1 cellular context compared by ENCODE assay signal in the genomic region with DNA sequence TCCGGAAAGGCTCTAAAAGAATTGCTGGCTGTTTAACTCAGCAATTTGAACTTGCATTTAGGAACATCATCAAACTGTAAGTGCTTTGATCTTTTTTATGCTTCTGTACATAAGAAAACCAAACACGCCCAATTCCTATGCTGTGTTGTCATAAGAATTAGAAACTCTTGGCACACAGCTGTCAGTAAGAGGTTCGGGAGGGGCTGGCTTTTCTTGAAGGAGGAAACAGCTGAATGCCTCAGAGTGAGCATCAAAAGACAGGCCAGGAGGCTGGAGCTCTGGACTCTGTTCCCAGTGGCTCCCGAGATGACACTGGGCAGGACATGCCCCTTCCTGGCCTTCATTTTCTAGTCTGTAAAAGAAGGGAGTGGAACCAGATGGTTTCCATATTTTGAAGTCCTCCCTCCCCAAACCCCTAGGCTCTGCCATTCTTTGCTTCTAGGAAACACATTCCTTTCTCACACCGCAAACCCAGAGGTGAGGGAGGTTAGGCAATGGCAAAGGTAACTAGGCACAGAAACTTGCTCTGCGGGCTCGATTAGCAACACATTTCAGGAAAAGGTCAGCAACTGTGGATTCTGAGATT.
A peak's percentile ranks its signal among the peaks of the same experiment; 100 is the strongest.
TF ChIP-seq lines count a peak whose summit lies in the region.

No MANE protein-coding gene starts in this region.

TF ChIP-seq in HepG2, 621 proteins besides CTCF, POLR2A, EP300 and RAD21 (continued from another document and continues in another):
- TF ChIP-seq, protein P1, sequence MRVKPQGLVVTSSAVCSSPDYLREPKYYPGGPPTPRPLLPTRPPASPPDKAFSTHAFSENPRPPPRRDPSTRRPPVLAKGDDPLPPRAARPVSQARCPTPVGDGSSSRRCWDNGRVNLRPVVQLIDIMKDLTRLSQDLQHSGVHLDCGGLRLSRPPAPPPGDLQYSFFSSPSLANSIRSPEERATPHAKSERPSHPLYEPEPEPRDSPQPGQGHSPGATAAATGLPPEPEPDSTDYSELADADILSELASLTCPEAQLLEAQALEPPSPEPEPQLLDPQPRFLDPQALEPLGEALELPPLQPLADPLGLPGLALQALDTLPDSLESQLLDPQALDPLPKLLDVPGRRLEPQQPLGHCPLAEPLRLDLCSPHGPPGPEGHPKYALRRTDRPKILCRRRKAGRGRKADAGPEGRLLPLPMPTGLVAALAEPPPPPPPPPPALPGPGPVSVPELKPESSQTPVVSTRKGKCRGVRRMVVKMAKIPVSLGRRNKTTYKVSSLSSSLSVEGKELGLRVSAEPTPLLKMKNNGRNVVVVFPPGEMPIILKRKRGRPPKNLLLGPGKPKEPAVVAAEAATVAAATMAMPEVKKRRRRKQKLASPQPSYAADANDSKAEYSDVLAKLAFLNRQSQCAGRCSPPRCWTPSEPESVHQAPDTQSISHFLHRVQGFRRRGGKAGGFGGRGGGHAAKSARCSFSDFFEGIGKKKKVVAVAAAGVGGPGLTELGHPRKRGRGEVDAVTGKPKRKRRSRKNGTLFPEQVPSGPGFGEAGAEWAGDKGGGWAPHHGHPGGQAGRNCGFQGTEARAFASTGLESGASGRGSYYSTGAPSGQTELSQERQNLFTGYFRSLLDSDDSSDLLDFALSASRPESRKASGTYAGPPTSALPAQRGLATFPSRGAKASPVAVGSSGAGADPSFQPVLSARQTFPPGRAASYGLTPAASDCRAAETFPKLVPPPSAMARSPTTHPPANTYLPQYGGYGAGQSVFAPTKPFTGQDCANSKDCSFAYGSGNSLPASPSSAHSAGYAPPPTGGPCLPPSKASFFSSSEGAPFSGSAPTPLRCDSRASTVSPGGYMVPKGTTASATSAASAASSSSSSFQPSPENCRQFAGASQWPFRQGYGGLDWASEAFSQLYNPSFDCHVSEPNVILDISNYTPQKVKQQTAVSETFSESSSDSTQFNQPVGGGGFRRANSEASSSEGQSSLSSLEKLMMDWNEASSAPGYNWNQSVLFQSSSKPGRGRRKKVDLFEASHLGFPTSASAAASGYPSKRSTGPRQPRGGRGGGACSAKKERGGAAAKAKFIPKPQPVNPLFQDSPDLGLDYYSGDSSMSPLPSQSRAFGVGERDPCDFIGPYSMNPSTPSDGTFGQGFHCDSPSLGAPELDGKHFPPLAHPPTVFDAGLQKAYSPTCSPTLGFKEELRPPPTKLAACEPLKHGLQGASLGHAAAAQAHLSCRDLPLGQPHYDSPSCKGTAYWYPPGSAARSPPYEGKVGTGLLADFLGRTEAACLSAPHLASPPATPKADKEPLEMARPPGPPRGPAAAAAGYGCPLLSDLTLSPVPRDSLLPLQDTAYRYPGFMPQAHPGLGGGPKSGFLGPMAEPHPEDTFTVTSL (CRISPR knock-in tag; IDR thresholded peaks at IDR 0.05; ENCODE audit: borderline replicate concordance), result no peak
- TF ChIP-seq, protein P2, sequence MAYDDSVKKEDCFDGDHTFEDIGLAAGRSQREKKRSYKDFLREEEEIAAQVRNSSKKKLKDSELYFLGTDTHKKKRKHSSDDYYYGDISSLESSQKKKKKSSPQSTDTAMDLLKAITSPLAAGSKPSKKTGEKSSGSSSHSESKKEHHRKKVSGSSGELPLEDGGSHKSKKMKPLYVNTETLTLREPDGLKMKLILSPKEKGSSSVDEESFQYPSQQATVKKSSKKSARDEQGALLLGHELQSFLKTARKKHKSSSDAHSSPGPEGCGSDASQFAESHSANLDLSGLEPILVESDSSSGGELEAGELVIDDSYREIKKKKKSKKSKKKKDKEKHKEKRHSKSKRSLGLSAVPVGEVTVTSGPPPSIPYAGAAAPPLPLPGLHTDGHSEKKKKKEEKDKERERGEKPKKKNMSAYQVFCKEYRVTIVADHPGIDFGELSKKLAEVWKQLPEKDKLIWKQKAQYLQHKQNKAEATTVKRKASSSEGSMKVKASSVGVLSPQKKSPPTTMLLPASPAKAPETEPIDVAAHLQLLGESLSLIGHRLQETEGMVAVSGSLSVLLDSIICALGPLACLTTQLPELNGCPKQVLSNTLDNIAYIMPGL (CRISPR knock-in tag; IDR thresholded peaks at IDR 0.05; ENCODE audit: borderline replicate concordance in 1 of 2, low read depth in 1 of 2), result no peak
- TF ChIP-seq, protein P3, sequence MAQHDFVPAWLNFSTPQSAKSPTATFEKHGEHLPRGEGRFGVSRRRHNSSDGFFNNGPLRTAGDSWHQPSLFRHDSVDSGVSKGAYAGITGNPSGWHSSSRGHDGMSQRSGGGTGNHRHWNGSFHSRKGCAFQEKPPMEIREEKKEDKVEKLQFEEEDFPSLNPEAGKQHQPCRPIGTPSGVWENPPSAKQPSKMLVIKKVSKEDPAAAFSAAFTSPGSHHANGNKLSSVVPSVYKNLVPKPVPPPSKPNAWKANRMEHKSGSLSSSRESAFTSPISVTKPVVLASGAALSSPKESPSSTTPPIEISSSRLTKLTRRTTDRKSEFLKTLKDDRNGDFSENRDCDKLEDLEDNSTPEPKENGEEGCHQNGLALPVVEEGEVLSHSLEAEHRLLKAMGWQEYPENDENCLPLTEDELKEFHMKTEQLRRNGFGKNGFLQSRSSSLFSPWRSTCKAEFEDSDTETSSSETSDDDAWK (CRISPR knock-in tag; IDR thresholded peaks at IDR 0.05), result no peak
- TF ChIP-seq HDAC2 (CRISPR knock-in tag; IDR thresholded peaks at IDR 0.05), result no peak
- TF ChIP-seq NCOA2 (CRISPR knock-in tag; IDR thresholded peaks at IDR 0.05), result peak; percentile 56; the same call in 1 of the 2 replicates
- TF ChIP-seq PITX1 (CRISPR knock-in tag; IDR thresholded peaks at IDR 0.05), result peak; percentile 68; the same call in 1 of the 2 replicates
- TF ChIP-seq ZNF550 (CRISPR knock-in tag; IDR thresholded peaks at IDR 0.05; ENCODE audit: borderline replicate concordance), result no peak
- TF ChIP-seq, protein P4, sequence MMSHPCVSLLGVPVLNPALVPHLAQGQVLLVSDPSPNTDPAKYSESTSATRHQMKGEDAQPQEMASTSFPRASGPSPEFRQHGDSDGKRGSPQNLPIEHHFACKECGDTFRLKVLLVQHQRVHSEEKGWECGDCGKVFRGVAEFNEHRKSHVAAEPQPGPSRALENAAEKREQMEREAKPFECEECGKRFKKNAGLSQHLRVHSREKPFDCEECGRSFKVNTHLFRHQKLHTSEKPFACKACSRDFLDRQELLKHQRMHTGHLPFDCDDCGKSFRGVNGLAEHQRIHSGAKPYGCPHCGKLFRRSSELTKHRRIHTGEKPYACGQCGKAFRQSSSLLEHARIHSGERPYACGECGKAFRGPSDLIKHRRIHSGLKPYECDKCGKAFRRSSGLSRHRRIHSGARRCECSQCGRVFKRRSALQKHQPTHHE (CRISPR knock-in tag; IDR thresholded peaks at IDR 0.05; ENCODE audit: borderline replicate concordance), result no peak
- TF ChIP-seq MLLT10 (CRISPR knock-in tag; IDR thresholded peaks at IDR 0.05), result no peak
- TF ChIP-seq, protein P5, sequence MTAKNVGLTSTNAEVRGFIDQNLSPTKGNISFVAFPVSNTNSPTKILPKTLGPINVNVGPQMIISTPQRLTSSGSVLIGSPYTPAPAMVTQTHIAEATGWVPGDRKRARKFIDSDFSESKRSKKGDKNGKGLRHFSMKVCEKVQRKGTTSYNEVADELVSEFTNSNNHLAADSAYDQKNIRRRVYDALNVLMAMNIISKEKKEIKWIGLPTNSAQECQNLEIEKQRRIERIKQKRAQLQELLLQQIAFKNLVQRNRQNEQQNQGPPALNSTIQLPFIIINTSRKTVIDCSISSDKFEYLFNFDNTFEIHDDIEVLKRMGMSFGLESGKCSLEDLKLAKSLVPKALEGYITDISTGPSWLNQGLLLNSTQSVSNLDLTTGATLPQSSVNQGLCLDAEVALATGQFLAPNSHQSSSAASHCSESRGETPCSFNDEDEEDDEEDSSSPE (CRISPR knock-in tag; IDR thresholded peaks at IDR 0.05), result no peak
- no peak for TF ChIP-seq ZNF749 (CRISPR knock-in tag; IDR thresholded peaks at IDR 0.05; ENCODE audit: borderline replicate concordance)
- no peak for TF ChIP-seq ZNF567 (CRISPR knock-in tag; IDR thresholded peaks at IDR 0.05; ENCODE audit: borderline replicate concordance)
- TF ChIP-seq, protein P6, sequence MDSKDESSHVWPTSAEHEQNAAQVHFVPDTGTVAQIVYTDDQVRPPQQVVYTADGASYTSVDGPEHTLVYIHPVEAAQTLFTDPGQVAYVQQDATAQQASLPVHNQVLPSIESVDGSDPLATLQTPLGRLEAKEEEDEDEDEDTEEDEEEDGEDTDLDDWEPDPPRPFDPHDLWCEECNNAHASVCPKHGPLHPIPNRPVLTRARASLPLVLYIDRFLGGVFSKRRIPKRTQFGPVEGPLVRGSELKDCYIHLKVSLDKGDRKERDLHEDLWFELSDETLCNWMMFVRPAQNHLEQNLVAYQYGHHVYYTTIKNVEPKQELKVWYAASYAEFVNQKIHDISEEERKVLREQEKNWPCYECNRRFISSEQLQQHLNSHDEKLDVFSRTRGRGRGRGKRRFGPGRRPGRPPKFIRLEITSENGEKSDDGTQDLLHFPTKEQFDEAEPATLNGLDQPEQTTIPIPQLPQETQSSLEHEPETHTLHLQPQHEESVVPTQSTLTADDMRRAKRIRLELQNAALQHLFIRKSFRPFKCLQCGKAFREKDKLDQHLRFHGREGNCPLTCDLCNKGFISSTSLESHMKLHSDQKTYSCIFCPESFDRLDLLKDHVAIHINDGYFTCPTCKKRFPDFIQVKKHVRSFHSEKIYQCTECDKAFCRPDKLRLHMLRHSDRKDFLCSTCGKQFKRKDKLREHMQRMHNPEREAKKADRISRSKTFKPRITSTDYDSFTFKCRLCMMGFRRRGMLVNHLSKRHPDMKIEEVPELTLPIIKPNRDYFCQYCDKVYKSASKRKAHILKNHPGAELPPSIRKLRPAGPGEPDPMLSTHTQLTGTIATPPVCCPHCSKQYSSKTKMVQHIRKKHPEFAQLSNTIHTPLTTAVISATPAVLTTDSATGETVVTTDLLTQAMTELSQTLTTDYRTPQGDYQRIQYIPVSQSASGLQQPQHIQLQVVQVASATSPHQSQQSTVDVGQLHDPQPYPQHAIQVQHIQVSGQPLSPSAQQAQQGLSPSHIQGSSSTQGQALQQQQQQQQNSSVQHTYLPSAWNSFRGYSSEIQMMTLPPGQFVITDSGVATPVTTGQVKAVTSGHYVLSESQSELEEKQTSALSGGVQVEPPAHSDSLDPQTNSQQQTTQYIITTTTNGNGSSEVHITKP (CRISPR knock-in tag; IDR thresholded peaks at IDR 0.05; ENCODE audit: low read depth), result no peak
- TF ChIP-seq ZNF530 (CRISPR knock-in tag; IDR thresholded peaks at IDR 0.05; ENCODE audit: low read depth), result no peak
- no peak for TF ChIP-seq ZNF598 (CRISPR knock-in tag; IDR thresholded peaks at IDR 0.05; ENCODE audit: borderline replicate concordance)
- no peak for TF ChIP-seq ZNF674 (CRISPR knock-in tag; IDR thresholded peaks at IDR 0.05; ENCODE audit: low read depth)
- TF ChIP-seq ZEB1 (IDR thresholded peaks at IDR 0.05; ENCODE audit: insufficient replicate concordance, low read depth), result no peak
- TF ChIP-seq, protein P7, sequence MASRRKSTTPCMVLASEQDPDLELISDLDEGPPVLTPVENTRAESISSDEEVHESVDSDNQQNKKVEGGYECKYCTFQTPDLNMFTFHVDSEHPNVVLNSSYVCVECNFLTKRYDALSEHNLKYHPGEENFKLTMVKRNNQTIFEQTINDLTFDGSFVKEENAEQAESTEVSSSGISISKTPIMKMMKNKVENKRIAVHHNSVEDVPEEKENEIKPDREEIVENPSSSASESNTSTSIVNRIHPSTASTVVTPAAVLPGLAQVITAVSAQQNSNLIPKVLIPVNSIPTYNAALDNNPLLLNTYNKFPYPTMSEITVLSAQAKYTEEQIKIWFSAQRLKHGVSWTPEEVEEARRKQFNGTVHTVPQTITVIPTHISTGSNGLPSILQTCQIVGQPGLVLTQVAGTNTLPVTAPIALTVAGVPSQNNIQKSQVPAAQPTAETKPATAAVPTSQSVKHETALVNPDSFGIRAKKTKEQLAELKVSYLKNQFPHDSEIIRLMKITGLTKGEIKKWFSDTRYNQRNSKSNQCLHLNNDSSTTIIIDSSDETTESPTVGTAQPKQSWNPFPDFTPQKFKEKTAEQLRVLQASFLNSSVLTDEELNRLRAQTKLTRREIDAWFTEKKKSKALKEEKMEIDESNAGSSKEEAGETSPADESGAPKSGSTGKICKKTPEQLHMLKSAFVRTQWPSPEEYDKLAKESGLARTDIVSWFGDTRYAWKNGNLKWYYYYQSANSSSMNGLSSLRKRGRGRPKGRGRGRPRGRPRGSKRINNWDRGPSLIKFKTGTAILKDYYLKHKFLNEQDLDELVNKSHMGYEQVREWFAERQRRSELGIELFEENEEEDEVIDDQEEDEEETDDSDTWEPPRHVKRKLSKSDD (CRISPR knock-in tag; IDR thresholded peaks at IDR 0.05; ENCODE audit: low read depth), result no peak
- no peak for TF ChIP-seq ZNF329 (CRISPR knock-in tag; IDR thresholded peaks at IDR 0.05; ENCODE audit: low read depth)
- TF ChIP-seq, protein P8, sequence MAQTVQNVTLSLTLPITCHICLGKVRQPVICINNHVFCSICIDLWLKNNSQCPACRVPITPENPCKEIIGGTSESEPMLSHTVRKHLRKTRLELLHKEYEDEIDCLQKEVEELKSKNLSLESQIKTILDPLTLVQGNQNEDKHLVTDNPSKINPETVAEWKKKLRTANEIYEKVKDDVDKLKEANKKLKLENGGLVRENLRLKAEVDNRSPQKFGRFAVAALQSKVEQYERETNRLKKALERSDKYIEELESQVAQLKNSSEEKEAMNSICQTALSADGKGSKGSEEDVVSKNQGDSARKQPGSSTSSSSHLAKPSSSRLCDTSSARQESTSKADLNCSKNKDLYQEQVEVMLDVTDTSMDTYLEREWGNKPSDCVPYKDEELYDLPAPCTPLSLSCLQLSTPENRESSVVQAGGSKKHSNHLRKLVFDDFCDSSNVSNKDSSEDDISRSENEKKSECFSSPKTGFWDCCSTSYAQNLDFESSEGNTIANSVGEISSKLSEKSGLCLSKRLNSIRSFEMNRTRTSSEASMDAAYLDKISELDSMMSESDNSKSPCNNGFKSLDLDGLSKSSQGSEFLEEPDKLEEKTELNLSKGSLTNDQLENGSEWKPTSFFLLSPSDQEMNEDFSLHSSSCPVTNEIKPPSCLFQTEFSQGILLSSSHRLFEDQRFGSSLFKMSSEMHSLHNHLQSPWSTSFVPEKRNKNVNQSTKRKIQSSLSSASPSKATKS (CRISPR knock-in tag; IDR thresholded peaks at IDR 0.05), result no peak
- no peak for TF ChIP-seq ZKSCAN1 (IDR thresholded peaks at IDR 0.05; ENCODE audit: low read length)
- no peak for TF ChIP-seq ZFYVE20 (CRISPR knock-in tag; IDR thresholded peaks at IDR 0.05; ENCODE audit: borderline replicate concordance, low read depth)
- no peak for TF ChIP-seq ZNF337 (CRISPR knock-in tag; IDR thresholded peaks at IDR 0.05; ENCODE audit: borderline replicate concordance, low read depth)
- TF ChIP-seq, protein P9, sequence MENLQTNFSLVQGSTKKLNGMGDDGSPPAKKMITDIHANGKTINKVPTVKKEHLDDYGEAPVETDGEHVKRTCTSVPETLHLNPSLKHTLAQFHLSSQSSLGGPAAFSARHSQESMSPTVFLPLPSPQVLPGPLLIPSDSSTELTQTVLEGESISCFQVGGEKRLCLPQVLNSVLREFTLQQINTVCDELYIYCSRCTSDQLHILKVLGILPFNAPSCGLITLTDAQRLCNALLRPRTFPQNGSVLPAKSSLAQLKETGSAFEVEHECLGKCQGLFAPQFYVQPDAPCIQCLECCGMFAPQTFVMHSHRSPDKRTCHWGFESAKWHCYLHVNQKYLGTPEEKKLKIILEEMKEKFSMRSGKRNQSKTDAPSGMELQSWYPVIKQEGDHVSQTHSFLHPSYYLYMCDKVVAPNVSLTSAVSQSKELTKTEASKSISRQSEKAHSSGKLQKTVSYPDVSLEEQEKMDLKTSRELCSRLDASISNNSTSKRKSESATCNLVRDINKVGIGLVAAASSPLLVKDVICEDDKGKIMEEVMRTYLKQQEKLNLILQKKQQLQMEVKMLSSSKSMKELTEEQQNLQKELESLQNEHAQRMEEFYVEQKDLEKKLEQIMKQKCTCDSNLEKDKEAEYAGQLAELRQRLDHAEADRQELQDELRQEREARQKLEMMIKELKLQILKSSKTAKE (CRISPR knock-in tag; IDR thresholded peaks at IDR 0.05; ENCODE audit: borderline replicate concordance), result no peak
